ENCODE assay signal across 26 cellular contexts in the genomic region with DNA sequence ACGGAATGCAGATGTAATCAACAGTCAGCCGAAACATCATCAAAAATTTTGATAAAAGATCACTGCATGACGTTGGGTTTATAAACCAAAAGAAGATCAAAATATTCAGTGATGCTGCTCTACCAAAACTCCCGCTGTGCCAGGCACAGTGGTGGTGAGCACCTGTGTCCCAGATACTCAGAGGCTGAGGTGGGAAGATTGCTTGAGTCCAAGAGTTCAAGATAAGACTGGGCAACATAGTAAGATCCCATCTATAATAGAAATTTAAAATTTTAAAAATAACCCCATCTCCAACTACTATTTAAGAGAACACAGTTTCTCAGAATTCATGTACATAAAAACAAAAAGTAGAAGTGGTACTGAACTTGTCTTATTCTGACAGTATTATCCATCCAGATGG. TPM values are rescaled to one million over a fixed set of nuclear protein-coding genes. Genes with fewer than 3 reads are reported as not detected.
DNase-seq lines count a peak whose midpoint lies in the region; ATAC-seq and TF ChIP-seq lines count a peak whose summit lies in the region.
"Had no signal": no experiment of that assay in that cellular context is flagged by ENCODE, and none has a peak within 500 bp of the region (broad histone marks: within the 10 kb centered on the region; RNA-seq: fewer than 3 reads in every experiment).

No MANE protein-coding gene starts in this region.

- H3K9me3 ChIP-seq in uterus = no peaks in the 10 kb centered on the region
- H3K9me3 ChIP-seq: A549, right atrium auricular region, testis, vagina had no signal

- no peak for ATAC-seq in activated T-cell treated with anti-CD3 and anti-CD28 coated beads, Interleukin-2, amount 50 U/mL, for 72 hours (replicated peaks in 1 of 2)
- ATAC-seq in WTC11 = no peak
- ATAC-seq: A549; natural killer cell treated with Interleukin-12 subunit alpha and Interleukin-12 subunit beta and Interleukin-15 and Interleukin-18, amount 100 ng/mL, for 72 hours; Right ventricle myocardium inferior had no signal

- peaks cover 6 to 9% of the 10 kb centered on the region in 2 donors for H3K4me1 ChIP-seq in uterus

- POLR2A ChIA-PET in WTC11 (lab: Charles Lee) = no interaction called here

- intact Hi-C loops in uterus (cut with DNase I; ENCODE audit: low total_unique reads) = no loop called here

- H3K4me1 Mint-ChIP-seq in activated T-cell treated with anti-CD3 and anti-CD28 coated beads, Interleukin-2, amount 50 U/mL, for 72 hours (ENCODE audit: low read depth) = peaks cover 46% of the 10 kb centered on the region
- peaks cover 32% of the 10 kb centered on the region for H3K4me1 Mint-ChIP-seq in WTC11
- peaks cover 35% of the 10 kb centered on the region for H3K4me1 Mint-ChIP-seq in nephron

- H3K4me3 Mint-ChIP-seq in activated T-cell treated with anti-CD3 and anti-CD28 coated beads, Interleukin-2, amount 50 U/mL, for 72 hours = peak overlapping the region in 1 of 2 donors; percentile 68
- H3K4me3 Mint-ChIP-seq in WTC11 (no peak overlapping the region), nephron (peak overlapping the region in 2 of 3 experiments; percentile 40 to 46)
- H3K4me3 Mint-ChIP-seq: endodermal cell; natural killer cell treated with Interleukin-12 subunit alpha and Interleukin-12 subunit beta and Interleukin-15 and Interleukin-18, amount 100 ng/mL, for 72 hours had no signal

- H3K36me3 Mint-ChIP-seq in activated T-cell treated with anti-CD3 and anti-CD28 coated beads, Interleukin-2, amount 50 U/mL, for 72 hours (ENCODE audit: insufficient read depth in 2 of 2) = peaks cover 5 to 23% of the 10 kb centered on the region in 2 donors
- H3K36me3 Mint-ChIP-seq in WTC11 = peaks cover 23% of the 10 kb centered on the region
- peaks cover 18% of the 10 kb centered on the region for H3K36me3 Mint-ChIP-seq in nephron (ENCODE audit: low read depth)

- H3K36me3 ChIP-seq in uterus = no peaks in the 10 kb centered on the region
- H3K36me3 ChIP-seq: WERI-Rb-1 had no signal

- H3K27me3 Mint-ChIP-seq in activated T-cell treated with anti-CD3 and anti-CD28 coated beads, Interleukin-2, amount 50 U/mL, for 72 hours (ENCODE audit: low read depth) = no peaks in the 10 kb centered on the region
- H3K27me3 Mint-ChIP-seq in WTC11 (ENCODE audit: low read depth) = no peaks in the 10 kb centered on the region
- peaks cover 3% of the 10 kb centered on the region for H3K27me3 Mint-ChIP-seq in nephron (ENCODE audit: low read depth)
- H3K27me3 Mint-ChIP-seq: natural killer cell treated with Interleukin-12 subunit alpha and Interleukin-12 subunit beta and Interleukin-15 and Interleukin-18, amount 100 ng/mL, for 72 hours had no signal

- no peak for DNase-seq in activated T-cell treated with anti-CD3 and anti-CD28 coated beads, Interleukin-2, amount 50 U/mL, for 72 hours
- DNase-seq in activated T-cell treated with anti-CD3 and anti-CD28 coated beads for 4 hours = no peak
- DNase-seq in WTC11 (ENCODE audit: low spot score) = no peak
- DNase-seq in stimulated activated naive CD4-positive, alpha-beta T cell treated with Interleukin-2 at 50 U/mL for 16 hours (lab: John Stamatoyannopoulos, UW) = no peak
- no peak for DNase-seq in uterus
- DNase-seq: activated CD4-positive, alpha-beta T cell treated with anti-CD3 and anti-CD28 coated beads, Interleukin-2, amount 50 U/mL, for 1 hour; activated naive CD4-positive, alpha-beta T cell; anterior cingulate cortex; caudate nucleus; endodermal cell; GM23248; islet precursor cell; NCI-H2029 treated with DMSO at 0.1 percent for 48 hours; NCI-H2227 treated with DMSO at 0.1 percent for 48 hours; NCI-H69; stimulated activated CD4-positive, alpha-beta T cell treated with anti-CD3 and anti-CD28 coated beads, Interleukin-4, amount 100 ng/mL, for 4 hours; stimulated activated naive CD4-positive, alpha-beta T cell; testis; WERI-Rb-1 had no signal

- CTCF ChIA-PET in WTC11 (lab: Charles Lee) = no interaction called here

- no peaks in the 10 kb centered on the region for H3K9me3 Mint-ChIP-seq in activated T-cell treated with anti-CD3 and anti-CD28 coated beads, Interleukin-2, amount 50 U/mL, for 72 hours
- H3K9me3 Mint-ChIP-seq in WTC11 (no peaks in the 10 kb centered on the region), nephron (no peaks in the 10 kb centered on the region)
- H3K9me3 Mint-ChIP-seq: endodermal cell; natural killer cell treated with Interleukin-12 subunit alpha and Interleukin-12 subunit beta and Interleukin-15 and Interleukin-18, amount 100 ng/mL, for 72 hours had no signal

- no peak for TF ChIP-seq POLR2A in uterus (IDR thresholded peaks at IDR 0.05)

- no peak overlapping the region for H3K4me3 ChIP-seq in uterus
- H3K4me3 ChIP-seq: A549, GM23248, right atrium auricular region, testis, vagina had no signal

- TF ChIP-seq CTCF in WTC11 (IDR thresholded peaks at IDR 0.05) (no peak), nephron (IDR thresholded peaks at IDR 0.05; ENCODE audit: unreplicated experiment in 3 of 3) (no peak), uterus (IDR thresholded peaks at IDR 0.05) (no peak)

- peak overlapping the region; percentile 65 for H3K27ac Mint-ChIP-seq in activated T-cell treated with anti-CD3 and anti-CD28 coated beads, Interleukin-2, amount 50 U/mL, for 72 hours
- H3K27ac Mint-ChIP-seq in WTC11 = no peak overlapping the region
- H3K27ac Mint-ChIP-seq in nephron = no peak overlapping the region
- H3K27ac Mint-ChIP-seq: endodermal cell; natural killer cell treated with Interleukin-12 subunit alpha and Interleukin-12 subunit beta and Interleukin-15 and Interleukin-18, amount 100 ng/mL, for 72 hours had no signal

- no peak overlapping the region for H3K27ac ChIP-seq in uterus
- H3K27ac ChIP-seq: A549, GM23248, parathyroid adenoma, right atrium auricular region, testis, vagina, WERI-Rb-1 had no signal

- H3K27me3 ChIP-seq in uterus = no peaks in the 10 kb centered on the region
- H3K27me3 ChIP-seq: right atrium auricular region, testis, vagina had no signal

TF ChIP-seq in WTC11, 78 proteins besides CTCF, POLR2A, EP300 and RAD21:
- TF ChIP-seq, protein P1, sequence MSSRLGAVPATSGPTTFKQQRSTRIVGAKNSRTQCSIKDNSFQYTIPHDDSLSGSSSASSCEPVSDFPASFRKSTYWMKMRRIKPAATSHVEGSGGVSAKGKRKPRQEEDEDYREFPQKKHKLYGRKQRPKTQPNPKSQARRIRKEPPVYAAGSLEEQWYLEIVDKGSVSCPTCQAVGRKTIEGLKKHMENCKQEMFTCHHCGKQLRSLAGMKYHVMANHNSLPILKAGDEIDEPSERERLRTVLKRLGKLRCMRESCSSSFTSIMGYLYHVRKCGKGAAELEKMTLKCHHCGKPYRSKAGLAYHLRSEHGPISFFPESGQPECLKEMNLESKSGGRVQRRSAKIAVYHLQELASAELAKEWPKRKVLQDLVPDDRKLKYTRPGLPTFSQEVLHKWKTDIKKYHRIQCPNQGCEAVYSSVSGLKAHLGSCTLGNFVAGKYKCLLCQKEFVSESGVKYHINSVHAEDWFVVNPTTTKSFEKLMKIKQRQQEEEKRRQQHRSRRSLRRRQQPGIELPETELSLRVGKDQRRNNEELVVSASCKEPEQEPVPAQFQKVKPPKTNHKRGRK (CRISPR knock-in tag; IDR thresholded peaks at IDR 0.05; ENCODE audit: borderline replicate concordance) = no peak
- TF ChIP-seq ZNF121 (CRISPR knock-in tag; IDR thresholded peaks at IDR 0.05) = peak; percentile 75; the same call in 1 of the 2 replicates

RNA-seq across cellular contexts. Expression of gene LMAN2, which starts 3.8 kb away (rescaled TPM):
- total RNA-seq in activated T-cell treated with anti-CD3 and anti-CD28 coated beads, Interleukin-2, amount 50 U/mL, for 72 hours = 100 to 1,000 TPM; 115 to 124 TPM
- total RNA-seq in WTC11 (2021) (141 to 162 TPM (median 147 TPM) in 3 replicates), uterus (100 to 1,000 TPM in 3 of 4 donors, 10 to 100 TPM in 1; 83.2 to 210 (median 170) TPM)

RNA-seq across cellular contexts. Expression of gene RGS14, which starts 10.0 kb away (rescaled TPM):
- 10 to 100 TPM; 41.3 to 50.8 TPM for total RNA-seq in activated T-cell treated with anti-CD3 and anti-CD28 coated beads, Interleukin-2, amount 50 U/mL, for 72 hours
- 60.4 to 74.6 TPM (median 64.6 TPM) in 3 replicates for total RNA-seq in WTC11 (2021)
- total RNA-seq in uterus = 10 to 100 TPM in 3 of 4 donors, 1 to 10 TPM in 1; 1.5 to 25.6 (median 13.6) TPM

RNA-seq across cellular contexts. Expression of gene MXD3, which starts 36.0 kb away (rescaled TPM):
- 10 to 100 TPM; 44.2 to 61.1 TPM for total RNA-seq in activated T-cell treated with anti-CD3 and anti-CD28 coated beads, Interleukin-2, amount 50 U/mL, for 72 hours
- total RNA-seq in WTC11 (2021) (16.9 to 25.7 TPM (median 18.8 TPM) in 3 replicates), uterus (10 to 100 TPM in 1 of 4 donors, 1 to 10 TPM in 2, under 1 TPM in 1; 0.51 to 29.0 (median 6.8) TPM)

RNA-seq across cellular contexts. Expression of gene SLC34A1, which starts 36.5 kb away (rescaled TPM):
- total RNA-seq in activated T-cell treated with anti-CD3 and anti-CD28 coated beads, Interleukin-2, amount 50 U/mL, for 72 hours = under 1 TPM; 0.19 to 0.21 TPM
- not detected in 3 replicates for total RNA-seq in WTC11 (2021)
- total RNA-seq in uterus = not detected
- total RNA-seq: endodermal cell; GM23248; natural killer cell treated with Interleukin-12 subunit alpha and Interleukin-12 subunit beta and Interleukin-15 and Interleukin-18, amount 100 ng/mL, for 72 hours; right atrium auricular region; Right ventricle myocardium inferior; vagina had no signal

RNA-seq across cellular contexts. Expression of gene PRELID1, which starts 44.1 kb away (rescaled TPM):
- total RNA-seq in activated T-cell treated with anti-CD3 and anti-CD28 coated beads, Interleukin-2, amount 50 U/mL, for 72 hours = 100 to 1,000 TPM; 118 to 128 TPM
- total RNA-seq in WTC11 (2021) = 235 to 273 TPM (median 245 TPM) in 3 replicates
- 10 to 100 TPM; 25.4 to 73.1 (median 49.0) TPM for total RNA-seq in uterus
